ENCODE assay signal across 1 cellular context in the genomic region with DNA sequence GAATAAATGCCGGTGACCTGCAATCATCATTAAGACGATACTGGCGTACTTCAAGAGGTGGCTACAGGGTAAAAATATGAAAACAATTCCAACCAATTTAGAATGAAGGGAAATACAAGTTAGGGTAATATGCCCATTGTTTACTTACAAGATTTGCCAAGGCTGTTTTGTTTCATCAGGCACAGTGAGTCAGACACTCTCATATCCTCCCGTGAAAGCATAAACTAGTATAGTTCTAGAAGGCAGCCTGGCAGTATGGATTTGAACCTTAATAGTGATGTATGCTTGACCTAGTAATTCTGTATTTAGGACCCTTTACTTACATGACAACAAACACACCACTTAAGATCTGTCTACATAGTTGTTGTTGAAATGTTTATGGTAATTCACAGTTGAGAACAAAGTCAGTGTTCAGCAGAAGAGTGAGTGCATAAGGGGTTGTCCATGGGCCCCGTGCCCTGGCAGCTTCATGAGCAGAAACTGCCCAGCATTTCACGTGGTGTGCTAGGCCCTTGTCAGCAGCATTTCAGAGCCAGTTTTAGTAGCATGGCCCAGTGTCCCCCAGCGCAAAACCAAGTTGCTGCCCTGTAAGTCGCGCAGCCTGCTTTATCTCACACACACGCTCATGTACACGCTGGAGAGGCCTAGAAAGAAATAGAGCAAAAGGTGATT.
TF ChIP-seq lines count a peak whose summit lies in the region.

No MANE protein-coding gene starts in this region.

TF ChIP-seq in GM23338, 12 proteins besides CTCF, POLR2A, EP300 and RAD21 (continued from another document):
- TF ChIP-seq, protein P1, sequence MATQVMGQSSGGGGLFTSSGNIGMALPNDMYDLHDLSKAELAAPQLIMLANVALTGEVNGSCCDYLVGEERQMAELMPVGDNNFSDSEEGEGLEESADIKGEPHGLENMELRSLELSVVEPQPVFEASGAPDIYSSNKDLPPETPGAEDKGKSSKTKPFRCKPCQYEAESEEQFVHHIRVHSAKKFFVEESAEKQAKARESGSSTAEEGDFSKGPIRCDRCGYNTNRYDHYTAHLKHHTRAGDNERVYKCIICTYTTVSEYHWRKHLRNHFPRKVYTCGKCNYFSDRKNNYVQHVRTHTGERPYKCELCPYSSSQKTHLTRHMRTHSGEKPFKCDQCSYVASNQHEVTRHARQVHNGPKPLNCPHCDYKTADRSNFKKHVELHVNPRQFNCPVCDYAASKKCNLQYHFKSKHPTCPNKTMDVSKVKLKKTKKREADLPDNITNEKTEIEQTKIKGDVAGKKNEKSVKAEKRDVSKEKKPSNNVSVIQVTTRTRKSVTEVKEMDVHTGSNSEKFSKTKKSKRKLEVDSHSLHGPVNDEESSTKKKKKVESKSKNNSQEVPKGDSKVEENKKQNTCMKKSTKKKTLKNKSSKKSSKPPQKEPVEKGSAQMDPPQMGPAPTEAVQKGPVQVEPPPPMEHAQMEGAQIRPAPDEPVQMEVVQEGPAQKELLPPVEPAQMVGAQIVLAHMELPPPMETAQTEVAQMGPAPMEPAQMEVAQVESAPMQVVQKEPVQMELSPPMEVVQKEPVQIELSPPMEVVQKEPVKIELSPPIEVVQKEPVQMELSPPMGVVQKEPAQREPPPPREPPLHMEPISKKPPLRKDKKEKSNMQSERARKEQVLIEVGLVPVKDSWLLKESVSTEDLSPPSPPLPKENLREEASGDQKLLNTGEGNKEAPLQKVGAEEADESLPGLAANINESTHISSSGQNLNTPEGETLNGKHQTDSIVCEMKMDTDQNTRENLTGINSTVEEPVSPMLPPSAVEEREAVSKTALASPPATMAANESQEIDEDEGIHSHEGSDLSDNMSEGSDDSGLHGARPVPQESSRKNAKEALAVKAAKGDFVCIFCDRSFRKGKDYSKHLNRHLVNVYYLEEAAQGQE (IDR thresholded peaks at IDR 0.05; ENCODE audit: unreplicated experiment) = no peak
- no peak for TF ChIP-seq ZNF462 (CRISPR knock-in tag; IDR thresholded peaks at IDR 0.05)
- no peak for TF ChIP-seq JUNB (IDR thresholded peaks at IDR 0.05; ENCODE audit: unreplicated experiment)
- TF ChIP-seq ZNF331 (CRISPR knock-in tag; IDR thresholded peaks at IDR 0.05; ENCODE audit: low read depth) = no peak
- no peak for TF ChIP-seq CREB1 (CRISPR knock-in tag; IDR thresholded peaks at IDR 0.05; ENCODE audit: low read depth)
